26 cellular contexts compared by ENCODE assay signal in the genomic region with DNA sequence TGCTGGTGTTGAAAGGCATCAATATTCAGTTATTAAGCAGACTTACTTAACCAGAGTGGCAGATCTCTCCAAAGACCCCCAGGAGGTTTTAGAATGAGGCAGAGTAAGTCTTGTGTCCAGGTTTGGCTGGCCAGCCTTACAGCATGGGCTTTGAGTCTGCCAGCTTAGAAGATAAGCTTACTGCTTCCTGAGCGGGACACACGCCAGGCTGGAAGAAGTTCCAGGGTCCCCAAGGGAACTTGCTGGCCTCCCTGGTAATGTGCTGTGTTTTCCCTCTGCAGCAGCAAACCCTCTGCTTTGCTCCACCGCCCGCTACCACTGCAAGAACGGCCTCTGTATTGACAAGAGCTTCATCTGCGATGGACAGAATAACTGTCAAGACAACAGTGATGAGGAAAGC.
A peak's percentile ranks its signal among the peaks of the same experiment; 100 is the strongest.
DNase-seq lines count a peak whose midpoint lies in the region; ATAC-seq and TF ChIP-seq lines count a peak whose summit lies in the region.
"Had no signal": no experiment of that assay in that cellular context is flagged by ENCODE, and none has a peak within 500 bp of the region (broad histone marks: within the 10 kb centered on the region; RNA-seq: fewer than 3 reads in every experiment).

No MANE protein-coding gene starts in this region.

- DNase-seq in COLO668 (lab: John Stamatoyannopoulos, UW; ENCODE audit: unreplicated experiment) (peak; percentile 32), NCI-H69 (lab: John Stamatoyannopoulos, UW) (peak; percentile 35), fibroblast of pulmonary artery (ENCODE audit: low read depth) (peak; percentile 44), neural crest cell (ENCODE audit: low read depth, low spot score) (no peak), inferior parietal cortex (ENCODE audit: extremely low spot score) (no peak), NCI-H187 treated with DMSO at 0.1 percent for 48 hours (lab: John Stamatoyannopoulos, UW) (no peak)
- no peak for DNase-seq in stimulated activated effector memory CD8-positive, alpha-beta T cell treated with anti-CD3 and anti-CD28 coated beads, Interleukin-12 subunit alpha, Interleukin-12 subunit beta, amount 100 ng/mL, for 72 hours (ENCODE audit: low spot score in 2 of 2)
- DNase-seq: activated CD4-positive, alpha-beta T cell treated with anti-CD3 and anti-CD28 coated beads for 4 hours; activated CD8-positive, alpha-beta memory T cell treated with anti-CD3 and anti-CD28 coated beads for 24 hours; activated naive CD4-positive, alpha-beta T cell; activated T-cell treated with anti-CD3 and anti-CD28 coated beads, Interleukin-2, amount 50 U/mL, for 48 hours; DMS 273 treated with DMSO at 0.1 percent for 48 hours; KBM-7; mesenchymal stem cell; MG63; naive B cell; NCI-H510A treated with DMSO at 0.1 percent for 48 hours; Peyer's patch; right lobe of liver; stomach; T-helper 1 cell; transverse colon had no signal

- H3K9me3 Mint-ChIP-seq in neural crest cell, result peaks cover 12% of the 10 kb centered on the region
- no peaks in the 10 kb centered on the region for H3K9me3 Mint-ChIP-seq in stimulated activated effector memory CD8-positive, alpha-beta T cell treated with anti-CD3 and anti-CD28 coated beads, Interleukin-12 subunit alpha, Interleukin-12 subunit beta, amount 100 ng/mL, for 72 hours

- no peak overlapping the region for H3K4me3 Mint-ChIP-seq in neural crest cell
- no peak overlapping the region for H3K4me3 Mint-ChIP-seq in stimulated activated effector memory CD8-positive, alpha-beta T cell treated with anti-CD3 and anti-CD28 coated beads, Interleukin-12 subunit alpha, Interleukin-12 subunit beta, amount 100 ng/mL, for 72 hours
- H3K4me3 Mint-ChIP-seq: dendritic cell treated with granulocyte-macrophage colony-stimulating factor and Interleukin-4, amounts not matched to agents 40 ng/mL and 50 ng/mL, for 4 days; naive B cell had no signal

- ATAC-seq in stimulated activated effector memory CD8-positive, alpha-beta T cell treated with anti-CD3 and anti-CD28 coated beads, Interleukin-12 subunit alpha, Interleukin-12 subunit beta, amount 100 ng/mL, for 72 hours, result no peak
- ATAC-seq in GM18870 (IDR thresholded peaks at IDR 0.05; ENCODE audit: unreplicated experiment), result no peak

- H3K27ac Mint-ChIP-seq in neural crest cell (ENCODE audit: unreplicated experiment), result peak overlapping the region; percentile 32
- no peak overlapping the region for H3K27ac Mint-ChIP-seq in stimulated activated effector memory CD8-positive, alpha-beta T cell treated with anti-CD3 and anti-CD28 coated beads, Interleukin-12 subunit alpha, Interleukin-12 subunit beta, amount 100 ng/mL, for 72 hours
- H3K27ac Mint-ChIP-seq: dendritic cell treated with granulocyte-macrophage colony-stimulating factor and Interleukin-4, amounts not matched to agents 40 ng/mL and 50 ng/mL, for 4 days; naive B cell had no signal

- H3K4me3 ChIP-seq in fibroblast of pulmonary artery (replicated peaks; ENCODE audit: low read depth, low read length), result no peak overlapping the region
- H3K4me3 ChIP-seq: cardiac muscle cell, MG63, Peyer's patch, right lobe of liver, SJSA1, stomach, transverse colon had no signal

- peaks cover 16% of the 10 kb centered on the region for H3K4me1 Mint-ChIP-seq in neural crest cell
- no peaks in the 10 kb centered on the region for H3K4me1 Mint-ChIP-seq in stimulated activated effector memory CD8-positive, alpha-beta T cell treated with anti-CD3 and anti-CD28 coated beads, Interleukin-12 subunit alpha, Interleukin-12 subunit beta, amount 100 ng/mL, for 72 hours
- H3K4me1 Mint-ChIP-seq: naive B cell had no signal

- H3K27me3 Mint-ChIP-seq in neural crest cell (ENCODE audit: low read depth), result no peaks in the 10 kb centered on the region
- H3K27me3 Mint-ChIP-seq: dendritic cell treated with granulocyte-macrophage colony-stimulating factor and Interleukin-4, amounts not matched to agents 40 ng/mL and 50 ng/mL, for 4 days had no signal

- no peak for TF ChIP-seq CTCF in fibroblast of pulmonary artery (IDR thresholded peaks at IDR 0.05; ENCODE audit: low read length, missing control alignments)
- no peak for TF ChIP-seq CTCF in neural crest cell (conservative IDR thresholded peaks at IDR 0.05)

- peaks cover 30% of the 10 kb centered on the region for H3K36me3 Mint-ChIP-seq in neural crest cell (ENCODE audit: low read depth)
- no peaks in the 10 kb centered on the region for H3K36me3 Mint-ChIP-seq in stimulated activated effector memory CD8-positive, alpha-beta T cell treated with anti-CD3 and anti-CD28 coated beads, Interleukin-12 subunit alpha, Interleukin-12 subunit beta, amount 100 ng/mL, for 72 hours
- H3K36me3 Mint-ChIP-seq: naive B cell had no signal

Comparison
In these comparisons a context has a peak if more than half of its experiments do, and no peak if none do; other contexts are left out.
1. DNase-seq: peak in COLO668 (single experiment), NCI-H69 (single experiment) and fibroblast of pulmonary artery (single experiment); none in neural crest cell (single experiment), stimulated activated effector memory CD8-positive, alpha-beta T cell treated with anti-CD3 and anti-CD28 coated beads, Interleukin-12 subunit alpha, Interleukin-12 subunit beta, amount 100 ng/mL, for 72 hours (0 of 2), inferior parietal cortex (single experiment) and NCI-H187 treated with DMSO at 0.1 percent for 48 hours (single experiment).